Comparison of ENCODE assay signal across 1 cellular context in the genomic region with DNA sequence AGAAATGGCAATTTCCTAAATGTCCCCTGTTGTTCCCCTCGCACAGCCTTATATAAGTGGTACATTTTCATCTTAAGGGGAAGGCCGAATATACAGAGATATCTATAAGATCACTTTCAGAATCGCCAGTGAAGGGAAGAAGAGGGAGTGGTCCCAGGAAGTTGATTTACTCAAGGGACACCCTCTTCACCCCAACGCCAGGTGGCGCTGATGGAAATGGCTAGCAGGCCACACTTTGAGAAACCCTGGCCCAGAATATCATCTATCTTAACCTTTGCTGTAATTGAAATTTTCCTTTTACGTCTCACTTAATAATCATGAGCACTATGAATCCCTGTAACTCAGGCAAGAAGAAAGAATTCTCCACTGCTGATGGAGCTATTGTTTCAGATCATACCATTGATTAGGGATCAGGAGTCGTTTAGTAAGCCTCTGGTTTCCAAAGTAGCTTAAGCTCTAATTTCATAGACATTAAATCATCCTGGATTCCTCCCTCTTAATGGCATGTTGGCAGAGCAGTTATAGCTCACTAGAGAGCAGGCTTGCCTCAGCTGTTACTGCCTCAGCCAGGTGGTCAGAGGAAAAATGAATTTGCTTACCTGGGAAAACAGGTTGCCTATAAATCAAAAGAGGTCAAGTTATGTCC.
TF ChIP-seq lines count a peak whose summit lies in the region.

No MANE protein-coding gene starts in this region.

TF ChIP-seq in GM23338, 12 proteins besides CTCF, POLR2A, EP300 and RAD21 (continued from another document):
- TF ChIP-seq, protein P1, sequence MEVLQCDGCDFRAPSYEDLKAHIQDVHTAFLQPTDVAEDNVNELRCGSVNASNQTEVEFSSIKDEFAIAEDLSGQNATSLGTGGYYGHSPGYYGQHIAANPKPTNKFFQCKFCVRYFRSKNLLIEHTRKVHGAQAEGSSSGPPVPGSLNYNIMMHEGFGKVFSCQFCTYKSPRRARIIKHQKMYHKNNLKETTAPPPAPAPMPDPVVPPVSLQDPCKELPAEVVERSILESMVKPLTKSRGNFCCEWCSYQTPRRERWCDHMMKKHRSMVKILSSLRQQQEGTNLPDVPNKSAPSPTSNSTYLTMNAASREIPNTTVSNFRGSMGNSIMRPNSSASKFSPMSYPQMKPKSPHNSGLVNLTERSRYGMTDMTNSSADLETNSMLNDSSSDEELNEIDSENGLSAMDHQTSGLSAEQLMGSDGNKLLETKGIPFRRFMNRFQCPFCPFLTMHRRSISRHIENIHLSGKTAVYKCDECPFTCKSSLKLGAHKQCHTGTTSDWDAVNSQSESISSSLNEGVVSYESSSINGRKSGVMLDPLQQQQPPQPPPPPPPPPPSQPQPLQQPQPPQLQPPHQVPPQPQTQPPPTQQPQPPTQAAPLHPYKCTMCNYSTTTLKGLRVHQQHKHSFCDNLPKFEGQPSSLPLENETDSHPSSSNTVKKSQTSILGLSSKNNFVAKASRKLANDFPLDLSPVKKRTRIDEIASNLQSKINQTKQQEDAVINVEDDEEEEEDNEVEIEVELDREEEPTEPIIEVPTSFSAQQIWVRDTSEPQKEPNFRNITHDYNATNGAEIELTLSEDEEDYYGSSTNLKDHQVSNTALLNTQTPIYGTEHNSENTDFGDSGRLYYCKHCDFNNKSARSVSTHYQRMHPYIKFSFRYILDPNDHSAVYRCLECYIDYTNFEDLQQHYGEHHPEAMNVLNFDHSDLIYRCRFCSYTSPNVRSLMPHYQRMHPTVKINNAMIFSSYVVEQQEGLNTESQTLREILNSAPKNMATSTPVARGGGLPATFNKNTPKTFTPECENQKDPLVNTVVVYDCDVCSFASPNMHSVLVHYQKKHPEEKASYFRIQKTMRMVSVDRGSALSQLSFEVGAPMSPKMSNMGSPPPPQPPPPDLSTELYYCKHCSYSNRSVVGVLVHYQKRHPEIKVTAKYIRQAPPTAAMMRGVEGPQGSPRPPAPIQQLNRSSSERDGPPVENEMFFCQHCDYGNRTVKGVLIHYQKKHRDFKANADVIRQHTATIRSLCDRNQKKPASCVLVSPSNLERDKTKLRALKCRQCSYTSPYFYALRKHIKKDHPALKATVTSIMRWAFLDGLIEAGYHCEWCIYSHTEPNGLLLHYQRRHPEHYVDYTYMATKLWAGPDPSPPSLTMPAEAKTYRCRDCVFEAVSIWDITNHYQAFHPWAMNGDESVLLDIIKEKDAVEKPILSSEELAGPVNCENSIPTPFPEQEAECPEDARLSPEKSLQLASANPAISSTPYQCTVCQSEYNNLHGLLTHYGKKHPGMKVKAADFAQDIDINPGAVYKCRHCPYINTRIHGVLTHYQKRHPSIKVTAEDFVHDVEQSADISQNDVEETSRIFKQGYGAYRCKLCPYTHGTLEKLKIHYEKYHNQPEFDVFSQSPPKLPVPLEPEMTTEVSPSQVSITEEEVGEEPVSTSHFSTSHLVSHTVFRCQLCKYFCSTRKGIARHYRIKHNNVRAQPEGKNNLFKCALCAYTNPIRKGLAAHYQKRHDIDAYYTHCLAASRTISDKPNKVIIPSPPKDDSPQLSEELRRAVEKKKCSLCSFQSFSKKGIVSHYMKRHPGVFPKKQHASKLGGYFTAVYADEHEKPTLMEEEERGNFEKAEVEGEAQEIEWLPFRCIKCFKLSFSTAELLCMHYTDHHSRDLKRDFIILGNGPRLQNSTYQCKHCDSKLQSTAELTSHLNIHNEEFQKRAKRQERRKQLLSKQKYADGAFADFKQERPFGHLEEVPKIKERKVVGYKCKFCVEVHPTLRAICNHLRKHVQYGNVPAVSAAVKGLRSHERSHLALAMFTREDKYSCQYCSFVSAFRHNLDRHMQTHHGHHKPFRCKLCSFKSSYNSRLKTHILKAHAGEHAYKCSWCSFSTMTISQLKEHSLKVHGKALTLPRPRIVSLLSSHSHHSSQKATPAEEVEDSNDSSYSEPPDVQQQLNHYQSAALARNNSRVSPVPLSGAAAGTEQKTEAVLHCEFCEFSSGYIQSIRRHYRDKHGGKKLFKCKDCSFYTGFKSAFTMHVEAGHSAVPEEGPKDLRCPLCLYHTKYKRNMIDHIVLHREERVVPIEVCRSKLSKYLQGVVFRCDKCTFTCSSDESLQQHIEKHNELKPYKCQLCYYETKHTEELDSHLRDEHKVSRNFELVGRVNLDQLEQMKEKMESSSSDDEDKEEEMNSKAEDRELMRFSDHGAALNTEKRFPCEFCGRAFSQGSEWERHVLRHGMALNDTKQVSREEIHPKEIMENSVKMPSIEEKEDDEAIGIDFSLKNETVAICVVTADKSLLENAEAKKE (CRISPR knock-in tag; IDR thresholded peaks at IDR 0.05) = no peak
- no peak for TF ChIP-seq JUNB (IDR thresholded peaks at IDR 0.05; ENCODE audit: unreplicated experiment)
- TF ChIP-seq, protein P2, sequence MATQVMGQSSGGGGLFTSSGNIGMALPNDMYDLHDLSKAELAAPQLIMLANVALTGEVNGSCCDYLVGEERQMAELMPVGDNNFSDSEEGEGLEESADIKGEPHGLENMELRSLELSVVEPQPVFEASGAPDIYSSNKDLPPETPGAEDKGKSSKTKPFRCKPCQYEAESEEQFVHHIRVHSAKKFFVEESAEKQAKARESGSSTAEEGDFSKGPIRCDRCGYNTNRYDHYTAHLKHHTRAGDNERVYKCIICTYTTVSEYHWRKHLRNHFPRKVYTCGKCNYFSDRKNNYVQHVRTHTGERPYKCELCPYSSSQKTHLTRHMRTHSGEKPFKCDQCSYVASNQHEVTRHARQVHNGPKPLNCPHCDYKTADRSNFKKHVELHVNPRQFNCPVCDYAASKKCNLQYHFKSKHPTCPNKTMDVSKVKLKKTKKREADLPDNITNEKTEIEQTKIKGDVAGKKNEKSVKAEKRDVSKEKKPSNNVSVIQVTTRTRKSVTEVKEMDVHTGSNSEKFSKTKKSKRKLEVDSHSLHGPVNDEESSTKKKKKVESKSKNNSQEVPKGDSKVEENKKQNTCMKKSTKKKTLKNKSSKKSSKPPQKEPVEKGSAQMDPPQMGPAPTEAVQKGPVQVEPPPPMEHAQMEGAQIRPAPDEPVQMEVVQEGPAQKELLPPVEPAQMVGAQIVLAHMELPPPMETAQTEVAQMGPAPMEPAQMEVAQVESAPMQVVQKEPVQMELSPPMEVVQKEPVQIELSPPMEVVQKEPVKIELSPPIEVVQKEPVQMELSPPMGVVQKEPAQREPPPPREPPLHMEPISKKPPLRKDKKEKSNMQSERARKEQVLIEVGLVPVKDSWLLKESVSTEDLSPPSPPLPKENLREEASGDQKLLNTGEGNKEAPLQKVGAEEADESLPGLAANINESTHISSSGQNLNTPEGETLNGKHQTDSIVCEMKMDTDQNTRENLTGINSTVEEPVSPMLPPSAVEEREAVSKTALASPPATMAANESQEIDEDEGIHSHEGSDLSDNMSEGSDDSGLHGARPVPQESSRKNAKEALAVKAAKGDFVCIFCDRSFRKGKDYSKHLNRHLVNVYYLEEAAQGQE (IDR thresholded peaks at IDR 0.05; ENCODE audit: unreplicated experiment) = no peak
